In genomic region chr12:120758798-120759590, GRCh38 we compare ENCODE assay signal across 20 cellular contexts. TPM values are rescaled to one million over a fixed set of nuclear protein-coding genes. Genes with fewer than 3 reads are reported as not detected.
A peak's percentile ranks its signal among the peaks of the same experiment; 100 is the strongest.
DNase-seq lines count a peak whose midpoint lies in the region; ATAC-seq and TF ChIP-seq lines count a peak whose summit lies in the region.
"Had no signal": no experiment of that assay in that cellular context is flagged by ENCODE, and none has a peak within 500 bp of the region (broad histone marks: within the 10 kb centered on the region; RNA-seq: fewer than 3 reads in every experiment).

No MANE protein-coding gene starts in this region.

- H3K27ac Mint-ChIP-seq in CD4-positive, CD25-positive, alpha-beta regulatory T cell, result peak overlapping the region in 2 of 3 donors; percentile 16 to 21
- H3K27ac Mint-ChIP-seq in GM23338 (no peak overlapping the region; the same call in 1 of the 2 replicates), WTC11 (no peak overlapping the region), mesothelial cell of epicardium (peak overlapping the region; percentile 73)

- no peaks in the 10 kb centered on the region for H4K20me1 ChIP-seq in GM23338 (replicated peaks; ENCODE audit: insufficient read depth)

- peaks cover 9 to 11% of the 10 kb centered on the region in 2 experiments for H3K9me3 ChIP-seq in CD4-positive, CD25-positive, alpha-beta regulatory T cell (ENCODE audit: control insufficient read depth in 2 of 2, low read length in 2 of 2)

- H3K27me3 ChIP-seq in CD4-positive, CD25-positive, alpha-beta regulatory T cell (ENCODE audit: control insufficient read depth, insufficient read depth, low read length), result no peaks in the 10 kb centered on the region
- no peaks in the 10 kb centered on the region for H3K27me3 ChIP-seq in GM23338 (ENCODE audit: insufficient read depth)
- H3K27me3 ChIP-seq: heart right ventricle, uterus had no signal

- H3K4me1 ChIP-seq in CD4-positive, CD25-positive, alpha-beta regulatory T cell (ENCODE audit: control insufficient read depth, insufficient read depth, low read length, poor library complexity, severe bottlenecking), result no peaks in the 10 kb centered on the region
- H3K4me1 ChIP-seq in GM23338 (ENCODE audit: insufficient read depth), result peaks cover 5% of the 10 kb centered on the region; the same call in 1 of the 2 replicates
- H3K4me1 ChIP-seq: uterus had no signal

- H3K4me2 ChIP-seq in GM23338, result peak overlapping the region; percentile 40; the same call in 1 of the 2 replicates
- H3K4me2 ChIP-seq: KMS-11 had no signal

- H3K4me3 Mint-ChIP-seq in CD4-positive, CD25-positive, alpha-beta regulatory T cell, result peak overlapping the region in 1 of 4 donors; percentile 43
- H3K4me3 Mint-ChIP-seq in GM23338 (no peak overlapping the region), WTC11 (no peak overlapping the region), mesothelial cell of epicardium (no peak overlapping the region)
- H3K4me3 Mint-ChIP-seq: CD4-positive, alpha-beta memory T cell; central memory CD8-positive, alpha-beta T cell; neural crest cell; T-helper 1 cell treated with Interleukin-12 subunit alpha and Interleukin-12 subunit beta and Interleukin-4 antibody, amounts not matched to agents 30 μg/mL and 1 μg/mL, for 36 hours had no signal

- POLR2A ChIA-PET in WTC11 (lab: Charles Lee), result no interaction called here

- H3K4me3 ChIP-seq in CD4-positive, CD25-positive, alpha-beta regulatory T cell (ENCODE audit: low read depth, low read length), result no peak overlapping the region
- no peak overlapping the region for H3K4me3 ChIP-seq in GM23338
- H3K4me3 ChIP-seq: heart right ventricle, uterus had no signal

- no peak for DNase-seq in CD4-positive, CD25-positive, alpha-beta regulatory T cell
- DNase-seq in GM23338 (ENCODE audit: low spot score), result no peak
- DNase-seq in WTC11 (ENCODE audit: low spot score), result no peak
- no peak for DNase-seq in mesothelial cell of epicardium (ENCODE audit: low spot score in 2 of 2, unreplicated experiment in 2 of 2)
- no peak for DNase-seq in NCI-H2171 (lab: John Stamatoyannopoulos, UW)
- no peak for DNase-seq in activated CD4-positive, alpha-beta T cell treated with anti-CD3 and anti-CD28 coated beads, Interleukin-2, amount 50 U/mL, for 1 hour
- no peak for DNase-seq in HuH-7 (ENCODE audit: low spot score)
- DNase-seq: activated CD4-positive, alpha-beta T cell treated with anti-CD3 and anti-CD28 coated beads, Interleukin-2, amount 50 U/mL, for 48 hours; activated T-cell treated with anti-CD3 and anti-CD28 coated beads for 4 hours; CD4-positive, alpha-beta memory T cell; GDM1; heart right ventricle; left ventricle myocardium superior; NCI-H446 treated with DMSO at 0.1 percent for 48 hours; uterus had no signal

- ATAC-seq in CD4-positive, CD25-positive, alpha-beta regulatory T cell (ENCODE audit: low read depth in 2 of 2), result no peak
- peak; percentile 86 for ATAC-seq in GM23338
- ATAC-seq in WTC11, result peak; percentile 81
- ATAC-seq: heart right ventricle, left ventricle myocardium superior had no signal

- peaks cover 0 to 10% (median 4%) of the 10 kb centered on the region in 7 donors for H3K9me3 Mint-ChIP-seq in CD4-positive, CD25-positive, alpha-beta regulatory T cell
- H3K9me3 Mint-ChIP-seq in GM23338, result peaks cover 8% of the 10 kb centered on the region; the same call in 2 of the 3 replicates
- H3K9me3 Mint-ChIP-seq in WTC11, result peaks cover 13% of the 10 kb centered on the region
- peaks cover 10% of the 10 kb centered on the region for H3K9me3 Mint-ChIP-seq in mesothelial cell of epicardium

- H3K79me2 ChIP-seq in GM23338 (replicated peaks; ENCODE audit: insufficient read depth), result no peaks in the 10 kb centered on the region

- H3F3A ChIP-seq in GM23338 (replicated peaks; ENCODE audit: low read depth), result no peaks in the 10 kb centered on the region

- peaks cover 23% of the 10 kb centered on the region for H3K36me3 ChIP-seq in CD4-positive, CD25-positive, alpha-beta regulatory T cell (ENCODE audit: control insufficient read depth, insufficient read depth, low read length)
- 0 out of 2 replicates have a peak, but pooled peaks cover under 1% of the 10 kb centered on the region for H3K36me3 ChIP-seq in GM23338 (ENCODE audit: insufficient read depth)
- H3K36me3 ChIP-seq: uterus had no signal

- TF ChIP-seq CTCF in GM23338 (conservative IDR thresholded peaks at IDR 0.05; ENCODE audit: low read depth in 2 of 2) (no peak), WTC11 (IDR thresholded peaks at IDR 0.05) (no peak), mesothelial cell of epicardium (IDR thresholded peaks at IDR 0.05; ENCODE audit: unreplicated experiment) (no peak)

- H2AFZ ChIP-seq in GM23338, result no peak overlapping the region

- peaks cover 18% of the 10 kb centered on the region for H3K36me3 Mint-ChIP-seq in CD4-positive, CD25-positive, alpha-beta regulatory T cell
- peaks cover 16% of the 10 kb centered on the region; the same call in 2 of the 3 replicates for H3K36me3 Mint-ChIP-seq in GM23338 (ENCODE audit: low read depth)
- H3K36me3 Mint-ChIP-seq in WTC11, result peaks cover 9% of the 10 kb centered on the region
- peaks cover 17% of the 10 kb centered on the region for H3K36me3 Mint-ChIP-seq in mesothelial cell of epicardium

- CTCF ChIA-PET in WTC11 (lab: Charles Lee), result interaction anchor here (0.6 to 2.8 kb wide), 5 partner anchors 21 to 246 kb away, joined by 3 to 7 read pairs (median 3); no protein-coding TSS in a partner anchor

- peaks cover 0 to 11% (median 7%) of the 10 kb centered on the region in 4 donors for H3K4me1 Mint-ChIP-seq in CD4-positive, CD25-positive, alpha-beta regulatory T cell
- H3K4me1 Mint-ChIP-seq in GM23338 (peaks cover 22% of the 10 kb centered on the region), WTC11 (peaks cover 18% of the 10 kb centered on the region), mesothelial cell of epicardium (peaks cover 34% of the 10 kb centered on the region)
- H3K4me1 Mint-ChIP-seq: central memory CD8-positive, alpha-beta T cell had no signal

- H3K27me3 Mint-ChIP-seq in CD4-positive, CD25-positive, alpha-beta regulatory T cell, result peaks cover 9% of the 10 kb centered on the region
- H3K27me3 Mint-ChIP-seq in GM23338 (ENCODE audit: insufficient read depth, low read depth, poor library complexity), result peaks cover 6% of the 10 kb centered on the region
- no peaks in the 10 kb centered on the region for H3K27me3 Mint-ChIP-seq in WTC11 (ENCODE audit: low read depth)
- H3K27me3 Mint-ChIP-seq in mesothelial cell of epicardium (ENCODE audit: low read depth), result no peaks in the 10 kb centered on the region

- no peaks in the 10 kb centered on the region for H3K9me2 ChIP-seq in GM23338 (ENCODE audit: insufficient read depth)

- no peak overlapping the region for H3K27ac ChIP-seq in CD4-positive, CD25-positive, alpha-beta regulatory T cell (ENCODE audit: insufficient read depth, low read length, poor library complexity, severe bottlenecking)
- H3K27ac ChIP-seq in GM23338 (ENCODE audit: low read depth), result 0 out of 2 replicates have a peak overlapping the region, but pooled peaks have one; percentile 50
- H3K27ac ChIP-seq: KMS-11, uterus, VCaP had no signal

TF ChIP-seq in GM23338, 12 proteins besides CTCF, POLR2A, EP300 and RAD21 (continues in another document):
- TF ChIP-seq ZNF331 (CRISPR knock-in tag; IDR thresholded peaks at IDR 0.05; ENCODE audit: low read depth) (no peak), JUNB (IDR thresholded peaks at IDR 0.05; ENCODE audit: unreplicated experiment) (no peak), STAT1 (IDR thresholded peaks at IDR 0.05; ENCODE audit: unreplicated experiment) (no peak), EZH2 (IDR thresholded peaks at IDR 0.05; ENCODE audit: low read depth, unreplicated experiment) (no peak), ETS1 (IDR thresholded peaks at IDR 0.05) (no peak), ZNF114 (CRISPR knock-in tag; IDR thresholded peaks at IDR 0.05) (no peak)

TF ChIP-seq in WTC11, 78 proteins besides CTCF, POLR2A, EP300 and RAD21 (continues in another document):
- TF ChIP-seq TCF7 (CRISPR knock-in tag; IDR thresholded peaks at IDR 0.05; ENCODE audit: low read depth), result no peak
- TF ChIP-seq, protein P1, sequence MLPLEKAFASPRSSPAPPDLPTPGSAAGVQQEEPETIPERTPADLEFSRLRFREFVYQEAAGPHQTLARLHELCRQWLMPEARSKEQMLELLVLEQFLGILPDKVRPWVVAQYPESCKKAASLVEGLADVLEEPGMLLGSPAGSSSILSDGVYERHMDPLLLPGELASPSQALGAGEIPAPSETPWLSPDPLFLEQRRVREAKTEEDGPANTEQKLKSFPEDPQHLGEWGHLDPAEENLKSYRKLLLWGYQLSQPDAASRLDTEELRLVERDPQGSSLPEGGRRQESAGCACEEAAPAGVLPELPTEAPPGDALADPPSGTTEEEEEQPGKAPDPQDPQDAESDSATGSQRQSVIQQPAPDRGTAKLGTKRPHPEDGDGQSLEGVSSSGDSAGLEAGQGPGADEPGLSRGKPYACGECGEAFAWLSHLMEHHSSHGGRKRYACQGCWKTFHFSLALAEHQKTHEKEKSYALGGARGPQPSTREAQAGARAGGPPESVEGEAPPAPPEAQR (CRISPR knock-in tag; IDR thresholded peaks at IDR 0.05), result no peak
- TF ChIP-seq, protein P2, sequence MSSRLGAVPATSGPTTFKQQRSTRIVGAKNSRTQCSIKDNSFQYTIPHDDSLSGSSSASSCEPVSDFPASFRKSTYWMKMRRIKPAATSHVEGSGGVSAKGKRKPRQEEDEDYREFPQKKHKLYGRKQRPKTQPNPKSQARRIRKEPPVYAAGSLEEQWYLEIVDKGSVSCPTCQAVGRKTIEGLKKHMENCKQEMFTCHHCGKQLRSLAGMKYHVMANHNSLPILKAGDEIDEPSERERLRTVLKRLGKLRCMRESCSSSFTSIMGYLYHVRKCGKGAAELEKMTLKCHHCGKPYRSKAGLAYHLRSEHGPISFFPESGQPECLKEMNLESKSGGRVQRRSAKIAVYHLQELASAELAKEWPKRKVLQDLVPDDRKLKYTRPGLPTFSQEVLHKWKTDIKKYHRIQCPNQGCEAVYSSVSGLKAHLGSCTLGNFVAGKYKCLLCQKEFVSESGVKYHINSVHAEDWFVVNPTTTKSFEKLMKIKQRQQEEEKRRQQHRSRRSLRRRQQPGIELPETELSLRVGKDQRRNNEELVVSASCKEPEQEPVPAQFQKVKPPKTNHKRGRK (CRISPR knock-in tag; IDR thresholded peaks at IDR 0.05; ENCODE audit: borderline replicate concordance), result no peak
- TF ChIP-seq ZNF138 (CRISPR knock-in tag; conservative IDR thresholded peaks at IDR 0.05), result no peak

RNA-seq across cellular contexts. Expression of gene ACADS, which starts 33.4 kb away (rescaled TPM):
- 10.9 TPM for total RNA-seq in CD4-positive, CD25-positive, alpha-beta regulatory T cell
- polyA plus RNA-seq in CD4-positive, CD25-positive, alpha-beta regulatory T cell, result 10 to 100 TPM; 26.6 to 29.8 (median 27.4) TPM
- 5.7 and 7.7 TPM in 2 replicates for total RNA-seq in GM23338 (2014; rRNA removed; shearing (Covaris generic))
- polyA plus RNA-seq in GM23338 (2016; fragmentation: Nextera tagmentation; extraction: Ambion mirVana), result 3.1 and 4.2 TPM in 2 replicates
- total RNA-seq in WTC11 (2021) (11.0 to 12.6 TPM (median 11.6 TPM) in 3 replicates), mesothelial cell of epicardium (11.9 to 12.8 TPM (median 11.9 TPM) in 3 replicates)

RNA-seq across cellular contexts. Expression of gene UNC119B, which starts 48.7 kb away (rescaled TPM):
- 10.9 TPM for total RNA-seq in CD4-positive, CD25-positive, alpha-beta regulatory T cell
- 1 to 10 TPM; 6.6 to 9.4 (median 8.0) TPM for polyA plus RNA-seq in CD4-positive, CD25-positive, alpha-beta regulatory T cell
- total RNA-seq in GM23338 (2014; rRNA removed; shearing (Covaris generic)), result 48.2 and 51.3 TPM in 2 replicates
- polyA plus RNA-seq in GM23338 (2016; fragmentation: Nextera tagmentation; extraction: Ambion mirVana), result 9.9 and 11.7 TPM in 2 replicates
- total RNA-seq in WTC11 (2021), result 49.9 to 53.3 TPM (median 50.3 TPM) in 3 replicates
- 35.0 to 36.0 TPM (median 35.1 TPM) in 3 replicates for total RNA-seq in mesothelial cell of epicardium

Comparison
In these comparisons a context has a peak if more than half of its experiments do, and no peak if none do; other contexts are left out.
1. ATAC-seq: peak in GM23338 (single experiment) and WTC11 (single experiment); none in CD4-positive, CD25-positive, alpha-beta regulatory T cell (0 of 2).
2. H3K27ac Mint-ChIP-seq: peak in CD4-positive, CD25-positive, alpha-beta regulatory T cell (2 of 3) and mesothelial cell of epicardium (single experiment); none in GM23338 (single experiment) and WTC11 (single experiment).